Comparison of ENCODE assay signal across 13 cellular contexts in the genomic region with DNA sequence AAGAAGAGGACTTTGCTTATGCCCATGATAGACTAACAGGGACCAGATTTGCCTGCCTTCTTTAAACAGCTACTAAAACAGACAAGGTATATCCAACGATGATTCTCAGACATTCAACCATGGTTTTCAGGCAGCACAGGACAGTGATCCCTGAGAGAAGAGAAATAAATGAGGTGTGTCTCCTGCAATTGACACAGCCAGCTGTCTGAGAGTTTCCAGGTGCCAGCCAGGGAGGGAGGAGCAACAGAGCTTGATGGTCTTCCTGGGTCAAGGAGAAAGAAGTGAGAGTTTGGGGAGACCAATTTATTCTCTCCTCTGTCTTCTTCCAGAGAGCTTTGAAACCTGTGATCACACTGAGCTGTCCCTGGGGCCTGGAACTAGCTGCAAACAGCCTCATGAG.
DNase-seq lines count a peak whose midpoint lies in the region; ATAC-seq and TF ChIP-seq lines count a peak whose summit lies in the region.
"Had no signal": no experiment of that assay in that cellular context is flagged by ENCODE, and none has a peak within 500 bp of the region (broad histone marks: within the 10 kb centered on the region; RNA-seq: fewer than 3 reads in every experiment).

No MANE protein-coding gene starts in this region.

- H3K27me3 ChIP-seq in BLaER1 (no peaks in the 10 kb centered on the region), dorsolateral prefrontal cortex (peaks cover 0 to 5% (median 0%) of the 10 kb centered on the region in 45 donors)
- no peaks in the 10 kb centered on the region for H3K27me3 ChIP-seq in BLaER1 treated with 17β-estradiol and CSF1 and Interleukin-3, amounts not matched to agents 10 nM and 100 nM

- no peaks in the 10 kb centered on the region for H3K36me3 ChIP-seq in BLaER1
- no peaks in the 10 kb centered on the region for H3K36me3 ChIP-seq in BLaER1 treated with 17β-estradiol and CSF1 and Interleukin-3, amounts not matched to agents 10 nM and 100 nM

- no peak for ATAC-seq in HG03565 (IDR thresholded peaks at IDR 0.05; ENCODE audit: unreplicated experiment)
- ATAC-seq: GM12878 had no signal

- H3K27ac ChIP-seq in BLaER1 (peak overlapping the region; percentile 56), dorsolateral prefrontal cortex (peak overlapping the region in 31 of 59 donors; percentile 0 to 79 (median 48))
- peak overlapping the region in 7 of 11 experiments; percentile 59 to 82 (median 78); a peak in 14 of 22 replicates for H3K27ac ChIP-seq in BLaER1 treated with 17β-estradiol and CSF1 and Interleukin-3, amounts not matched to agents 10 nM and 100 nM

- H3K4me1 ChIP-seq in BLaER1, result peaks cover 62% of the 10 kb centered on the region
- H3K4me1 ChIP-seq in BLaER1 treated with 17β-estradiol and CSF1 and Interleukin-3, amounts not matched to agents 10 nM and 100 nM, result peaks cover 8 to 68% (median 60%) of the 10 kb centered on the region in 10 experiments

- H3K4me3 ChIP-seq in BLaER1 (no peak overlapping the region), dorsolateral prefrontal cortex (no peak overlapping the region)
- no peak overlapping the region for H3K4me3 ChIP-seq in BLaER1 treated with 17β-estradiol and CSF1 and Interleukin-3, amounts not matched to agents 10 nM and 100 nM
- H3K4me3 ChIP-seq: GM12878 had no signal

- H3K9me3 Mint-ChIP-seq in osteocyte (ENCODE audit: unreplicated experiment), result no peaks in the 10 kb centered on the region

- intact Hi-C loops in dorsolateral prefrontal cortex (cut with DNase I), result loop anchor here in 1 of 2 donors (10.0 kb wide), 1 partner anchor 329 kb away; no protein-coding TSS in a partner anchor

- H3K9me3 ChIP-seq in BLaER1, result no peaks in the 10 kb centered on the region
- no peaks in the 10 kb centered on the region for H3K9me3 ChIP-seq in BLaER1 treated with 17β-estradiol and CSF1 and Interleukin-3, amounts not matched to agents 10 nM and 100 nM (replicated peaks in 1 of 11)

- no peaks in the 10 kb centered on the region for H3K36me3 Mint-ChIP-seq in osteocyte (ENCODE audit: unreplicated experiment)

- H3K27ac Mint-ChIP-seq in osteocyte (ENCODE audit: unreplicated experiment), result no peak overlapping the region

- peaks cover 55% of the 10 kb centered on the region for H3K27me3 Mint-ChIP-seq in osteocyte (ENCODE audit: unreplicated experiment)

- TF ChIP-seq CTCF in dorsolateral prefrontal cortex (IDR thresholded peaks at IDR 0.05 in 54 of 56, conservative IDR thresholded peaks at IDR 0.05 in 2 of 56; ENCODE audit: low read depth in 1 of 56, partially characterized antibody in 56 of 56) (no peak), osteocyte (IDR thresholded peaks at IDR 0.05) (no peak)

- H4K20me1 ChIP-seq in BLaER1, result no peaks in the 10 kb centered on the region
- no peaks in the 10 kb centered on the region for H4K20me1 ChIP-seq in BLaER1 treated with 17β-estradiol and CSF1 and Interleukin-3, amounts not matched to agents 10 nM and 100 nM

- H3K4me2 ChIP-seq in BLaER1, result peak overlapping the region; percentile 62
- peak overlapping the region in 9 of 11 experiments; percentile 27 to 76 (median 65); a peak in 17 of 22 replicates for H3K4me2 ChIP-seq in BLaER1 treated with 17β-estradiol and CSF1 and Interleukin-3, amounts not matched to agents 10 nM and 100 nM

- H3K9ac ChIP-seq in BLaER1, result no peak overlapping the region
- H3K9ac ChIP-seq in BLaER1 treated with 17β-estradiol and CSF1 and Interleukin-3, amounts not matched to agents 10 nM and 100 nM, result peak overlapping the region in 4 of 11 experiments; percentile 30 to 64 (median 43); a peak in 5 of 22 replicates

- H3K4me3 Mint-ChIP-seq in osteocyte (ENCODE audit: unreplicated experiment), result no peak overlapping the region

- no peaks in the 10 kb centered on the region for H3K4me1 Mint-ChIP-seq in osteocyte (ENCODE audit: unreplicated experiment)

- DNase-seq in NCI-H69 (lab: John Stamatoyannopoulos, UW) (peak; percentile 72), dorsolateral prefrontal cortex (peak in 1 of 10 donors; percentile 36), osteocyte (ENCODE audit: extremely low spot score, unreplicated experiment) (no peak), NCI-H524 treated with DMSO at 0.1 percent for 48 hours (lab: John Stamatoyannopoulos, UW) (no peak)
- DNase-seq: DMS153, HCEC 1CT, NCI-H1694, NCI-H526 treated with DMSO at 0.1 percent for 48 hours, T-helper 2 cell had no signal
